In genomic region chr18:22346968-22347611, GRCh38 we compare ENCODE assay signal across 11 cellular contexts.
A peak's percentile ranks its signal among the peaks of the same experiment; 100 is the strongest.
DNase-seq lines count a peak whose midpoint lies in the region; ATAC-seq and TF ChIP-seq lines count a peak whose summit lies in the region.
"Had no signal": no experiment of that assay in that cellular context is flagged by ENCODE, and none has a peak within 500 bp of the region (broad histone marks: within the 10 kb centered on the region; RNA-seq: fewer than 3 reads in every experiment).

No MANE protein-coding gene starts in this region.

- H3K27me3 ChIP-seq in duodenal mucosa (ENCODE audit: control insufficient read depth in 1 of 2, insufficient read depth in 2 of 2, low read length in 2 of 2) (peaks cover 8 to 11% of the 10 kb centered on the region in 2 donors), mesenchymal stem cell (ENCODE audit: control insufficient read depth in 1 of 2, insufficient read depth in 1 of 2, low read length in 2 of 2) (peaks cover 30 to 58% of the 10 kb centered on the region in 2 experiments), upper lobe of right lung (peaks cover 5% of the 10 kb centered on the region)

- H2BK120ac ChIP-seq in mesenchymal stem cell (ENCODE audit: low read depth, low read length), result peak overlapping the region; percentile 39

- H3K14ac ChIP-seq in mesenchymal stem cell (ENCODE audit: low read length in 2 of 2), result no peak overlapping the region

- H3K4me2 ChIP-seq in mesenchymal stem cell (ENCODE audit: low read length, poor library complexity, severe bottlenecking), result peak overlapping the region; percentile 29

- H3K4me3 ChIP-seq in duodenal mucosa (ENCODE audit: low read depth in 1 of 2, low read length in 2 of 2), result peak overlapping the region; percentile 64 to 70
- peak overlapping the region in 1 of 2 experiments; percentile 21 for H3K4me3 ChIP-seq in mesenchymal stem cell (ENCODE audit: insufficient read depth in 1 of 2, low read depth in 1 of 2, low read length in 2 of 2)
- H3K4me3 ChIP-seq in upper lobe of right lung, result peak overlapping the region; percentile 56

- H3K27ac Mint-ChIP-seq in activated CD4-positive, alpha-beta memory T cell treated with anti-CD3 and anti-CD28 coated beads for 36 hours, result peak overlapping the region; percentile 14
- H3K27ac Mint-ChIP-seq in activated CD4-positive, alpha-beta memory T cell treated with anti-CD3 and anti-CD28 coated beads, Interleukin-2, amount 10 ng/mL, durations not matched to agents 7 days and 5 days, result no peak overlapping the region

- peak overlapping the region; percentile 65 for H3K27ac ChIP-seq in duodenal mucosa (ENCODE audit: low read depth, low read length)
- H3K27ac ChIP-seq in mesenchymal stem cell (ENCODE audit: low read length, poor library complexity, severe bottlenecking), result no peak overlapping the region
- H3K27ac ChIP-seq in upper lobe of right lung, result peak overlapping the region; percentile 86

- H3K4me1 Mint-ChIP-seq in activated CD4-positive, alpha-beta memory T cell treated with anti-CD3 and anti-CD28 coated beads for 36 hours (ENCODE audit: low read depth), result peaks cover 21% of the 10 kb centered on the region
- H3K4me1 Mint-ChIP-seq in activated CD4-positive, alpha-beta memory T cell treated with anti-CD3 and anti-CD28 coated beads, Interleukin-2, amount 10 ng/mL, durations not matched to agents 7 days and 5 days, result peaks cover 28% of the 10 kb centered on the region

- H3K27me3 Mint-ChIP-seq in activated CD4-positive, alpha-beta memory T cell treated with anti-CD3 and anti-CD28 coated beads for 36 hours, result peaks cover 22% of the 10 kb centered on the region
- H3K27me3 Mint-ChIP-seq in activated CD4-positive, alpha-beta memory T cell treated with anti-CD3 and anti-CD28 coated beads, Interleukin-2, amount 10 ng/mL, durations not matched to agents 7 days and 5 days, result peaks cover 38% of the 10 kb centered on the region

- intact Hi-C loops in activated CD4-positive, alpha-beta memory T cell treated with anti-CD3 and anti-CD28 coated beads for 36 hours (cut with micrococcal nuclease), result no loop called here
- intact Hi-C loops in upper lobe of right lung (cut with DNase I), result no loop called here

- H3K36me3 Mint-ChIP-seq in activated CD4-positive, alpha-beta memory T cell treated with anti-CD3 and anti-CD28 coated beads for 36 hours, result no peaks in the 10 kb centered on the region
- H3K36me3 Mint-ChIP-seq in activated CD4-positive, alpha-beta memory T cell treated with anti-CD3 and anti-CD28 coated beads, Interleukin-2, amount 10 ng/mL, durations not matched to agents 7 days and 5 days (ENCODE audit: low read depth), result peaks cover 2% of the 10 kb centered on the region

- peaks cover 29 to 42% of the 10 kb centered on the region in 2 donors for H3K4me1 ChIP-seq in duodenal mucosa (ENCODE audit: control insufficient read depth in 1 of 2, insufficient read depth in 2 of 2, low read length in 2 of 2)
- peaks cover 15% of the 10 kb centered on the region for H3K4me1 ChIP-seq in mesenchymal stem cell (ENCODE audit: control insufficient read depth, insufficient read depth, low read depth, low read length)
- H3K4me1 ChIP-seq in upper lobe of right lung, result peaks cover 43% of the 10 kb centered on the region

- no peak overlapping the region for H2AFZ ChIP-seq in mesenchymal stem cell (ENCODE audit: low read depth, low read length)

- H2BK15ac ChIP-seq in mesenchymal stem cell (ENCODE audit: low read depth, poor library complexity, severe bottlenecking), result no peak overlapping the region

- no peak overlapping the region for H3K23ac ChIP-seq in mesenchymal stem cell (ENCODE audit: low read length in 2 of 2)

- ATAC-seq in upper lobe of right lung, result peak; percentile 77

- in situ Hi-C loops in GM13976 (cut with MboI; ENCODE audit: low sequenced_read_pairs, unreplicated experiment), result no loop called here

- no peak overlapping the region for H2BK5ac ChIP-seq in mesenchymal stem cell (ENCODE audit: low read depth, low read length, poor library complexity, severe bottlenecking)

- no peaks in the 10 kb centered on the region for H3K9me3 ChIP-seq in duodenal mucosa (ENCODE audit: control insufficient read depth in 1 of 2, low read length in 2 of 2)
- H3K9me3 ChIP-seq in mesenchymal stem cell (ENCODE audit: control insufficient read depth, low read length), result no peaks in the 10 kb centered on the region
- H3K9me3 ChIP-seq in upper lobe of right lung, result no peaks in the 10 kb centered on the region
- H3K9me3 ChIP-seq: A549 had no signal

- H4K91ac ChIP-seq in mesenchymal stem cell (ENCODE audit: low read length), result peak overlapping the region; percentile 2

- H2AK5ac ChIP-seq in mesenchymal stem cell (ENCODE audit: low read length, severe bottlenecking), result no peak overlapping the region

- CTCF ChIA-PET in activated CD4-positive, alpha-beta memory T cell treated with anti-CD3 and anti-CD28 coated beads for 36 hours (lab: Charles Lee), result no interaction called here
- CTCF ChIA-PET in activated CD4-positive, alpha-beta memory T cell treated with anti-CD3 and anti-CD28 coated beads, Interleukin-2, amount 10 ng/mL, durations not matched to agents 7 days and 5 days (lab: Charles Lee), result no interaction called here

- H3K36me3 ChIP-seq in duodenal mucosa (ENCODE audit: control insufficient read depth in 1 of 2, insufficient read depth in 2 of 2, low read length in 2 of 2) (no peaks in the 10 kb centered on the region), mesenchymal stem cell (ENCODE audit: control insufficient read depth in 1 of 2, insufficient read depth in 2 of 2, low read depth in 1 of 2, low read length in 2 of 2) (no peaks in the 10 kb centered on the region), upper lobe of right lung (no peaks in the 10 kb centered on the region)

- peak overlapping the region; percentile 67 to 76 for H3K9ac ChIP-seq in duodenal mucosa (ENCODE audit: low read depth in 1 of 2, low read length in 2 of 2)
- peak overlapping the region; percentile 30 for H3K9ac ChIP-seq in mesenchymal stem cell (ENCODE audit: low read length)

- peak overlapping the region in 1 of 2 experiments; percentile 9 for H3K4ac ChIP-seq in mesenchymal stem cell (ENCODE audit: low read depth in 1 of 2, low read length in 2 of 2)

- peak overlapping the region; percentile 40 to 76 for H3K18ac ChIP-seq in mesenchymal stem cell (ENCODE audit: low read depth in 1 of 2, low read length in 2 of 2)

- peak overlapping the region; percentile 87 for H4K8ac ChIP-seq in mesenchymal stem cell (ENCODE audit: low read length)

- DNase-seq in activated CD4-positive, alpha-beta memory T cell treated with anti-CD3 and anti-CD28 coated beads for 36 hours, result no peak
- DNase-seq in activated CD4-positive, alpha-beta memory T cell treated with anti-CD3 and anti-CD28 coated beads, Interleukin-2, amount 10 ng/mL, durations not matched to agents 7 days and 5 days, result no peak
- DNase-seq in mesenchymal stem cell (peak; percentile 78), upper lobe of right lung (peak; percentile 84), superior temporal gyrus (ENCODE audit: extremely low spot score) (no peak), cerebellar cortex (ENCODE audit: low spot score) (no peak), GM13976 (ENCODE audit: low spot score) (no peak)
- DNase-seq: hippocampal formation, NCI-H2029 treated with DMSO at 0.1 percent for 48 hours had no signal

- WGBS in mesenchymal stem cell, result 6% methylated on average over 10 of the region's 15 CpGs

- no peak for TF ChIP-seq CTCF in upper lobe of right lung (IDR thresholded peaks at IDR 0.05)
- no peak for TF ChIP-seq CTCF in GM13976 (IDR thresholded peaks at IDR 0.05; ENCODE audit: borderline replicate concordance, control extremely low read depth, extremely low read depth, insufficient read depth, missing control alignments)

- POLR2A ChIA-PET in activated CD4-positive, alpha-beta memory T cell treated with anti-CD3 and anti-CD28 coated beads for 36 hours (lab: Charles Lee), result no interaction called here
- POLR2A ChIA-PET in activated CD4-positive, alpha-beta memory T cell treated with anti-CD3 and anti-CD28 coated beads, Interleukin-2, amount 10 ng/mL, durations not matched to agents 7 days and 5 days (lab: Charles Lee), result no interaction called here

- H3K9me3 Mint-ChIP-seq in activated CD4-positive, alpha-beta memory T cell treated with anti-CD3 and anti-CD28 coated beads for 36 hours, result no peaks in the 10 kb centered on the region
- no peaks in the 10 kb centered on the region for H3K9me3 Mint-ChIP-seq in activated CD4-positive, alpha-beta memory T cell treated with anti-CD3 and anti-CD28 coated beads, Interleukin-2, amount 10 ng/mL, durations not matched to agents 7 days and 5 days

- no peaks in the 10 kb centered on the region for H3K79me1 ChIP-seq in mesenchymal stem cell (replicated peaks; ENCODE audit: low read length, poor library complexity, severe bottlenecking)

- H3K4me3 Mint-ChIP-seq in activated CD4-positive, alpha-beta memory T cell treated with anti-CD3 and anti-CD28 coated beads for 36 hours, result no peak overlapping the region
- H3K4me3 Mint-ChIP-seq in activated CD4-positive, alpha-beta memory T cell treated with anti-CD3 and anti-CD28 coated beads, Interleukin-2, amount 10 ng/mL, durations not matched to agents 7 days and 5 days, result no peak overlapping the region

- peak overlapping the region in 1 of 2 experiments; percentile 7 for H2BK12ac ChIP-seq in mesenchymal stem cell (ENCODE audit: low read length in 2 of 2)

Comparison
In these comparisons a context has a peak if more than half of its experiments do, and no peak if none do; other contexts are left out.
1. DNase-seq: peak in mesenchymal stem cell (single experiment) and upper lobe of right lung (single experiment); none in activated CD4-positive, alpha-beta memory T cell treated with anti-CD3 and anti-CD28 coated beads for 36 hours (single experiment), activated CD4-positive, alpha-beta memory T cell treated with anti-CD3 and anti-CD28 coated beads, Interleukin-2, amount 10 ng/mL, durations not matched to agents 7 days and 5 days (single experiment), superior temporal gyrus (single experiment), cerebellar cortex (single experiment) and GM13976 (single experiment).